In genomic region chr3:42708611-42709151, GRCh38 we compare ENCODE assay signal across 23 cellular contexts. TPM values are rescaled to one million over a fixed set of nuclear protein-coding genes. Genes with fewer than 3 reads are reported as not detected.
DNase-seq lines count a peak whose midpoint lies in the region; ATAC-seq and TF ChIP-seq lines count a peak whose summit lies in the region.
"Had no signal": no experiment of that assay in that cellular context is flagged by ENCODE, and none has a peak within 500 bp of the region (broad histone marks: within the 10 kb centered on the region; RNA-seq: fewer than 3 reads in every experiment).

No MANE protein-coding gene starts in this region.

- DNase-seq in activated CD4-positive, alpha-beta memory T cell treated with anti-CD3 and anti-CD28 coated beads, Interleukin-2, amount 10 ng/mL, durations not matched to agents 7 days and 5 days, result peak; percentile 14
- DNase-seq in activated CD4-positive, alpha-beta memory T cell treated with anti-CD3 and anti-CD28 coated beads for 36 hours, result no peak
- DNase-seq in Peyer's patch (peak in 2 of 3 donors; percentile 33 to 46), left lobe of liver (ENCODE audit: low spot score) (peak; percentile 27), spleen (peak; percentile 56), GM20000 (ENCODE audit: low spot score) (no peak), glomerular visceral epithelial cell (ENCODE audit: extremely low spot score) (no peak), NAMALWA (ENCODE audit: low spot score) (no peak)
- DNase-seq: BE2C; Calu3; CD4-positive, alpha-beta memory T cell; DMS79; MV-4-11; NCI-H1417 treated with DMSO at 0.1 percent for 48 hours; NCI-H1930; NCI-H2171; NCI-H446 treated with DMSO at 0.1 percent for 48 hours; NK-92 treated with Interleukin-12 subunit alpha and Interleukin-12 subunit beta, amount 100 ng/mL, for 24 hours had no signal

- CTCF ChIA-PET in activated CD4-positive, alpha-beta memory T cell treated with anti-CD3 and anti-CD28 coated beads, Interleukin-2, amount 10 ng/mL, durations not matched to agents 7 days and 5 days (lab: Charles Lee), result no interaction called here
- CTCF ChIA-PET in activated CD4-positive, alpha-beta memory T cell treated with anti-CD3 and anti-CD28 coated beads for 36 hours (lab: Charles Lee), result no interaction called here

- POLR2A ChIA-PET in activated CD4-positive, alpha-beta memory T cell treated with anti-CD3 and anti-CD28 coated beads, Interleukin-2, amount 10 ng/mL, durations not matched to agents 7 days and 5 days (lab: Charles Lee), result no interaction called here
- POLR2A ChIA-PET in activated CD4-positive, alpha-beta memory T cell treated with anti-CD3 and anti-CD28 coated beads for 36 hours (lab: Charles Lee), result no interaction called here

- no peak overlapping the region for H3K27ac ChIP-seq in Peyer's patch
- no peak overlapping the region for H3K27ac ChIP-seq in spleen
- H3K27ac ChIP-seq: 22Rv1, RWPE1 had no signal

- H3K4me3 ChIP-seq in Peyer's patch (no peak overlapping the region), spleen (no peak overlapping the region)
- H3K4me3 ChIP-seq: HAP-1 had no signal

- TF ChIP-seq CTCF in Peyer's patch (IDR thresholded peaks at IDR 0.05) (no peak), spleen (IDR thresholded peaks at IDR 0.05 in 8 of 11, conservative IDR thresholded peaks at IDR 0.05 in 3 of 11) (no peak), GM20000 (IDR thresholded peaks at IDR 0.05; ENCODE audit: extremely low read depth, missing control alignments) (no peak)

- no peak for TF ChIP-seq POLR2A in Peyer's patch (IDR thresholded peaks at IDR 0.05)
- no peak for TF ChIP-seq POLR2A in spleen (IDR thresholded peaks at IDR 0.05)

- H3K4me1 ChIP-seq in Peyer's patch (no peaks in the 10 kb centered on the region), spleen (no peaks in the 10 kb centered on the region)
- H3K4me1 ChIP-seq: BE2C had no signal

- no peak overlapping the region for H3K27ac Mint-ChIP-seq in activated CD4-positive, alpha-beta memory T cell treated with anti-CD3 and anti-CD28 coated beads, Interleukin-2, amount 10 ng/mL, durations not matched to agents 7 days and 5 days
- H3K27ac Mint-ChIP-seq in activated CD4-positive, alpha-beta memory T cell treated with anti-CD3 and anti-CD28 coated beads for 36 hours, result no peak overlapping the region
- H3K27ac Mint-ChIP-seq: CD4-positive, alpha-beta memory T cell had no signal

- H3K9me3 ChIP-seq in Peyer's patch (no peaks in the 10 kb centered on the region), spleen (no peaks in the 10 kb centered on the region)
- H3K9me3 ChIP-seq: BE2C, HAP-1 had no signal

- 81 to 96% (median 85%) methylated on average over 6 to 10 of the region's 10 CpGs for WGBS in spleen, 5 donors

- intact Hi-C loops in activated CD4-positive, alpha-beta memory T cell treated with anti-CD3 and anti-CD28 coated beads for 36 hours (cut with micrococcal nuclease), result no loop called here
- intact Hi-C loops in spleen (cut with DNase I; ENCODE audit: low total_unique reads), result no loop called here

- no peaks in the 10 kb centered on the region for H3K36me3 ChIP-seq in Peyer's patch
- H3K36me3 ChIP-seq in spleen, result no peaks in the 10 kb centered on the region
- H3K36me3 ChIP-seq: BE2C, HAP-1 had no signal

- ATAC-seq in left lobe of liver, result no peak

- H3K9me3 Mint-ChIP-seq in activated CD4-positive, alpha-beta memory T cell treated with anti-CD3 and anti-CD28 coated beads, Interleukin-2, amount 10 ng/mL, durations not matched to agents 7 days and 5 days, result no peaks in the 10 kb centered on the region
- H3K9me3 Mint-ChIP-seq in activated CD4-positive, alpha-beta memory T cell treated with anti-CD3 and anti-CD28 coated beads for 36 hours, result no peaks in the 10 kb centered on the region
- H3K9me3 Mint-ChIP-seq: CD4-positive, alpha-beta memory T cell had no signal

- H3K4me3 Mint-ChIP-seq in activated CD4-positive, alpha-beta memory T cell treated with anti-CD3 and anti-CD28 coated beads, Interleukin-2, amount 10 ng/mL, durations not matched to agents 7 days and 5 days, result no peak overlapping the region
- no peak overlapping the region for H3K4me3 Mint-ChIP-seq in activated CD4-positive, alpha-beta memory T cell treated with anti-CD3 and anti-CD28 coated beads for 36 hours
- H3K4me3 Mint-ChIP-seq: CD4-positive, alpha-beta memory T cell had no signal

- H3K36me3 Mint-ChIP-seq in activated CD4-positive, alpha-beta memory T cell treated with anti-CD3 and anti-CD28 coated beads, Interleukin-2, amount 10 ng/mL, durations not matched to agents 7 days and 5 days (ENCODE audit: low read depth), result no peaks in the 10 kb centered on the region
- no peaks in the 10 kb centered on the region for H3K36me3 Mint-ChIP-seq in activated CD4-positive, alpha-beta memory T cell treated with anti-CD3 and anti-CD28 coated beads for 36 hours
- H3K36me3 Mint-ChIP-seq: CD4-positive, alpha-beta memory T cell had no signal

- H3K27me3 ChIP-seq in Peyer's patch (no peaks in the 10 kb centered on the region), spleen (replicated peaks in 1 of 7) (no peaks in the 10 kb centered on the region)
- H3K27me3 ChIP-seq: BE2C had no signal

- no peaks in the 10 kb centered on the region for H3K4me1 Mint-ChIP-seq in activated CD4-positive, alpha-beta memory T cell treated with anti-CD3 and anti-CD28 coated beads, Interleukin-2, amount 10 ng/mL, durations not matched to agents 7 days and 5 days
- no peaks in the 10 kb centered on the region for H3K4me1 Mint-ChIP-seq in activated CD4-positive, alpha-beta memory T cell treated with anti-CD3 and anti-CD28 coated beads for 36 hours (ENCODE audit: low read depth)
- H3K4me1 Mint-ChIP-seq: CD4-positive, alpha-beta memory T cell had no signal

- no peaks in the 10 kb centered on the region for H3K27me3 Mint-ChIP-seq in activated CD4-positive, alpha-beta memory T cell treated with anti-CD3 and anti-CD28 coated beads, Interleukin-2, amount 10 ng/mL, durations not matched to agents 7 days and 5 days
- no peaks in the 10 kb centered on the region for H3K27me3 Mint-ChIP-seq in activated CD4-positive, alpha-beta memory T cell treated with anti-CD3 and anti-CD28 coated beads for 36 hours

RNA-seq across cellular contexts. Expression of gene HHATL, which starts 6.1 kb away (rescaled TPM):
- under 1 TPM in 1 of 2 experiments, not detected in 1; 0.25 TPM for total RNA-seq in activated CD4-positive, alpha-beta memory T cell treated with anti-CD3 and anti-CD28 coated beads, Interleukin-2, amount 10 ng/mL, durations not matched to agents 7 days and 5 days
- total RNA-seq in activated CD4-positive, alpha-beta memory T cell treated with anti-CD3 and anti-CD28 coated beads for 36 hours, result not detected
- total RNA-seq in Peyer's patch (1 to 10 TPM in 1 of 4 donors, not detected in 3; 3.4 TPM), left lobe of liver (0.40 TPM), spleen (not detected)
- under 1 TPM in 2 of 3 donors, not detected in 1; 0.13 to 0.42 TPM for polyA plus RNA-seq in spleen
- total RNA-seq: Calu3; CD4-positive, alpha-beta memory T cell; LHCN-M2 had no signal
- polyA plus RNA-seq: AG04450; CD4-positive, alpha-beta memory T cell had no signal

RNA-seq across cellular contexts. Expression of gene KLHL40, which starts 23.3 kb away (rescaled TPM):
- not detected for total RNA-seq in activated CD4-positive, alpha-beta memory T cell treated with anti-CD3 and anti-CD28 coated beads, Interleukin-2, amount 10 ng/mL, durations not matched to agents 7 days and 5 days
- not detected for total RNA-seq in activated CD4-positive, alpha-beta memory T cell treated with anti-CD3 and anti-CD28 coated beads for 36 hours
- total RNA-seq in Peyer's patch (not detected), left lobe of liver (not detected), spleen (not detected)
- under 1 TPM in 2 of 3 donors, not detected in 1; 0.03 to 0.17 TPM for polyA plus RNA-seq in spleen
- total RNA-seq: Calu3; CD4-positive, alpha-beta memory T cell had no signal
- polyA plus RNA-seq: AG04450; CD4-positive, alpha-beta memory T cell had no signal

RNA-seq across cellular contexts. Expression of gene ZBTB47, which starts 55.2 kb away (rescaled TPM):
- total RNA-seq in activated CD4-positive, alpha-beta memory T cell treated with anti-CD3 and anti-CD28 coated beads, Interleukin-2, amount 10 ng/mL, durations not matched to agents 7 days and 5 days, result 1 to 10 TPM in 1 of 2 experiments, under 1 TPM in 1; 0.93 to 1.1 TPM
- 1 to 10 TPM; 1.0 to 1.1 TPM for total RNA-seq in activated CD4-positive, alpha-beta memory T cell treated with anti-CD3 and anti-CD28 coated beads for 36 hours
- total RNA-seq in Peyer's patch (10 to 100 TPM in 3 of 4 donors, 1 to 10 TPM in 1; 5.3 to 30.5 (median 14.7) TPM), left lobe of liver (5.0 TPM), spleen (10 to 100 TPM in 6 of 7 donors, 1 to 10 TPM in 1; 9.9 to 22.2 (median 16.3) TPM)
- 1 to 10 TPM; 2.1 to 5.0 (median 2.5) TPM for polyA plus RNA-seq in spleen
- polyA plus RNA-seq: CD4-positive, alpha-beta memory T cell had no signal

Comparison
In these comparisons a context has a peak if more than half of its experiments do, and no peak if none do; other contexts are left out.
1. DNase-seq: peak in activated CD4-positive, alpha-beta memory T cell treated with anti-CD3 and anti-CD28 coated beads, Interleukin-2, amount 10 ng/mL, durations not matched to agents 7 days and 5 days (single experiment), Peyer's patch (2 of 3), left lobe of liver (single experiment) and spleen (single experiment); none in activated CD4-positive, alpha-beta memory T cell treated with anti-CD3 and anti-CD28 coated beads for 36 hours (single experiment), GM20000 (single experiment), glomerular visceral epithelial cell (single experiment) and NAMALWA (single experiment).